In the genomic region with DNA sequence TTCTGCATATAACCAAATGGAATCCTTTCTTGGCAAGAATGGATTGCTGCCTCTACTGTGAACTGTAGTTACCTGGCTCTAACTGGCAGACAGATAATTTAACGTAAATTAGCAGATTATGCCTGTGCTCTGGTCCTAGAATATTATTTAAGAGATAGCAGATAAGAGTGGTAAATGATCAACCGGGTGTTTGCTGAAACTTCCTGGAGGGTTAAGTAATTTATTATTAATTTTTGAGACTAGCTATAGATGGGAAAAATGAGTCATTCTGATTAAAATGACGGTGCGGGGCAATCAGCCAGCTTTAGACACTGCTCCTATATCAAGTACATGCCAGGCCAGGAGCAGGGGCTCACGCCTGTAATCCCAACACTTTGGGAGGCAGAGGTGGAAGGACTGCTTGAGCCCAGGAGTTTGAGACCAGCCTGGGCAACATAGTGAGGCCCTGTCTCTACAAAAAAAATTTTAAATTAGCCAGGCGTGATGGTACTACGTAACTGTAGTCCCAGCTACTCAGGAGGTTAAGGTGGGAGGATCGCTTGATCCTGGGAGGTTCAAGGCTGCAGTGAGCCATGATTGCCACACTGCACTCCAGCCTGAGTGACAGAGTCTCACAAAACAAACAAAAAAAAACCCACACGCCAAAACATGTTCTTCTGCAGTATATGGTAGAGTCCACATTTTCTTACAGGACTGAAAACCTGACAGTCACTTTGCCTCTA, we compare ENCODE assay signal across 1 cellular context.
TF ChIP-seq lines count a peak whose summit lies in the region.

No MANE protein-coding gene starts in this region.

TF ChIP-seq in GM12878, 131 proteins besides CTCF, POLR2A, EP300 and RAD21 (continued from another document):
- TF ChIP-seq, protein P1, sequence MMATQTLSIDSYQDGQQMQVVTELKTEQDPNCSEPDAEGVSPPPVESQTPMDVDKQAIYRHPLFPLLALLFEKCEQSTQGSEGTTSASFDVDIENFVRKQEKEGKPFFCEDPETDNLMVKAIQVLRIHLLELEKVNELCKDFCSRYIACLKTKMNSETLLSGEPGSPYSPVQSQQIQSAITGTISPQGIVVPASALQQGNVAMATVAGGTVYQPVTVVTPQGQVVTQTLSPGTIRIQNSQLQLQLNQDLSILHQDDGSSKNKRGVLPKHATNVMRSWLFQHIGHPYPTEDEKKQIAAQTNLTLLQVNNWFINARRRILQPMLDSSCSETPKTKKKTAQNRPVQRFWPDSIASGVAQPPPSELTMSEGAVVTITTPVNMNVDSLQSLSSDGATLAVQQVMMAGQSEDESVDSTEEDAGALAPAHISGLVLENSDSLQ (IDR thresholded peaks at IDR 0.05) = peak; percentile 65; the same call in 1 of the 2 replicates
- no peak for TF ChIP-seq STAT3 (IDR thresholded peaks at IDR 0.05; ENCODE audit: low read depth, low read length)
- TF ChIP-seq, protein P2, sequence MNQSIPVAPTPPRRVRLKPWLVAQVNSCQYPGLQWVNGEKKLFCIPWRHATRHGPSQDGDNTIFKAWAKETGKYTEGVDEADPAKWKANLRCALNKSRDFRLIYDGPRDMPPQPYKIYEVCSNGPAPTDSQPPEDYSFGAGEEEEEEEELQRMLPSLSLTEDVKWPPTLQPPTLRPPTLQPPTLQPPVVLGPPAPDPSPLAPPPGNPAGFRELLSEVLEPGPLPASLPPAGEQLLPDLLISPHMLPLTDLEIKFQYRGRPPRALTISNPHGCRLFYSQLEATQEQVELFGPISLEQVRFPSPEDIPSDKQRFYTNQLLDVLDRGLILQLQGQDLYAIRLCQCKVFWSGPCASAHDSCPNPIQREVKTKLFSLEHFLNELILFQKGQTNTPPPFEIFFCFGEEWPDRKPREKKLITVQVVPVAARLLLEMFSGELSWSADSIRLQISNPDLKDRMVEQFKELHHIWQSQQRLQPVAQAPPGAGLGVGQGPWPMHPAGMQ (IDR thresholded peaks at IDR 0.05; ENCODE audit: borderline replicate concordance) = no peak
- no peak for TF ChIP-seq ESRRA (IDR thresholded peaks at IDR 0.05; ENCODE audit: low read length)
- TF ChIP-seq CEBPB (IDR thresholded peaks at IDR 0.05; ENCODE audit: borderline replicate concordance in 1 of 2, low read depth in 2 of 2, low read length in 2 of 2) = no peak
- 0 out of 2 replicates have a peak, but pooled peaks have one; percentile 15 for TF ChIP-seq ATF7 (IDR thresholded peaks at IDR 0.05; ENCODE audit: low read depth)
- TF ChIP-seq, protein P3, sequence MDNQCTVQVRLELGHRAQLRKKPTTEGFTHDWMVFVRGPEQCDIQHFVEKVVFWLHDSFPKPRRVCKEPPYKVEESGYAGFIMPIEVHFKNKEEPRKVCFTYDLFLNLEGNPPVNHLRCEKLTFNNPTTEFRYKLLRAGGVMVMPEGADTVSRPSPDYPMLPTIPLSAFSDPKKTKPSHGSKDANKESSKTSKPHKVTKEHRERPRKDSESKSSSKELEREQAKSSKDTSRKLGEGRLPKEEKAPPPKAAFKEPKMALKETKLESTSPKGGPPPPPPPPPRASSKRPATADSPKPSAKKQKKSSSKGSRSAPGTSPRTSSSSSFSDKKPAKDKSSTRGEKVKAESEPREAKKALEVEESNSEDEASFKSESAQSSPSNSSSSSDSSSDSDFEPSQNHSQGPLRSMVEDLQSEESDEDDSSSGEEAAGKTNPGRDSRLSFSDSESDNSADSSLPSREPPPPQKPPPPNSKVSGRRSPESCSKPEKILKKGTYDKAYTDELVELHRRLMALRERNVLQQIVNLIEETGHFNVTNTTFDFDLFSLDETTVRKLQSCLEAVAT (IDR thresholded peaks at IDR 0.05) = peak; percentile 61; the same call in 1 of the 2 replicates
- no peak for TF ChIP-seq ZSCAN29 (IDR thresholded peaks at IDR 0.05)
TF ChIP-seq in GM12878: peak in this region for 9.
